ENCODE assay signal across 1 cellular context in genomic region chrX:152845618-152846240, GRCh38.
A peak's percentile ranks its signal among the peaks of the same experiment; 100 is the strongest.
TF ChIP-seq lines count a peak whose summit lies in the region.

No MANE protein-coding gene starts in this region.

TF ChIP-seq in K562, 482 proteins besides CTCF, POLR2A, EP300 and RAD21 (continued from another document and continues in another):
- TF ChIP-seq THRB (CRISPR knock-in tag; conservative IDR thresholded peaks at IDR 0.05) (no peak), SIX5 (IDR thresholded peaks at IDR 0.05; ENCODE audit: borderline replicate concordance in 1 of 2, insufficient read depth in 1 of 2, low read depth in 1 of 2, low read length in 2 of 2) (no peak), ZNF280B (CRISPR knock-in tag; IDR thresholded peaks at IDR 0.05) (no peak), DMBX1 (CRISPR knock-in tag; IDR thresholded peaks at IDR 0.05; ENCODE audit: borderline replicate concordance) (no peak), ZNF740 (CRISPR knock-in tag; IDR thresholded peaks at IDR 0.05) (no peak), ZNF740 (tag; IDR thresholded peaks at IDR 0.05) (no peak), IRF2 (CRISPR knock-in tag; IDR thresholded peaks at IDR 0.05) (no peak), PPARD (CRISPR knock-in tag; IDR thresholded peaks at IDR 0.05) (no peak), FOXJ3 (CRISPR knock-in tag; IDR thresholded peaks at IDR 0.05) (no peak), HLTF (IDR thresholded peaks at IDR 0.05) (no peak), ZBTB34 (CRISPR knock-in tag; IDR thresholded peaks at IDR 0.05) (no peak), ZBTB8A (IDR thresholded peaks at IDR 0.05; ENCODE audit: partially characterized antibody) (no peak), SLC30A9 (CRISPR knock-in tag; IDR thresholded peaks at IDR 0.05) (no peak), ESRRA (IDR thresholded peaks at IDR 0.05; ENCODE audit: borderline replicate concordance, low read depth) (no peak), CGGBP1 (CRISPR knock-in tag; IDR thresholded peaks at IDR 0.05) (no peak), ATF3 (IDR thresholded peaks at IDR 0.05) (peak; percentile 57), ATF3 (CRISPR knock-in tag; conservative IDR thresholded peaks at IDR 0.05) (no peak), ARID3B (CRISPR knock-in tag; IDR thresholded peaks at IDR 0.05; ENCODE audit: borderline replicate concordance) (no peak), CBFA2T3 (IDR thresholded peaks at IDR 0.05) (peak; percentile 31; the same call in 1 of the 2 replicates), ZFP1 (CRISPR knock-in tag; IDR thresholded peaks at IDR 0.05) (no peak), EGR1 (conservative IDR thresholded peaks at IDR 0.05) (no peak), ZNF277 (CRISPR knock-in tag; IDR thresholded peaks at IDR 0.05; ENCODE audit: borderline replicate concordance) (no peak), FOSL1 (tag; conservative IDR thresholded peaks at IDR 0.05) (peak; percentile 73), ZBTB1 (CRISPR knock-in tag; IDR thresholded peaks at IDR 0.05; ENCODE audit: borderline replicate concordance, low read depth) (no peak), IFI16 (CRISPR knock-in tag; IDR thresholded peaks at IDR 0.05) (no peak), PTBP1 (IDR thresholded peaks at IDR 0.05; ENCODE audit: low read depth, low read length) (0 out of 2 replicates have a peak, but pooled peaks have one; percentile 70), CHD4 (IDR thresholded peaks at IDR 0.05; ENCODE audit: insufficient read depth, insufficient replicate concordance, low read depth, low read length, poor library complexity, severe bottlenecking) (peak; percentile 38), ZNF644 (tag; IDR thresholded peaks at IDR 0.05; ENCODE audit: low read depth) (no peak), HDGF (IDR thresholded peaks at IDR 0.05) (no peak), ZNF766 (CRISPR knock-in tag; conservative IDR thresholded peaks at IDR 0.05) (no peak), CCNT2 (IDR thresholded peaks at IDR 0.05; ENCODE audit: borderline replicate concordance, extremely low read depth, insufficient read length, low read depth, low read length) (no peak), JUN (IDR thresholded peaks at IDR 0.05; ENCODE audit: borderline replicate concordance, low read depth, low read length) (no peak), JUN (CRISPR knock-in tag; IDR thresholded peaks at IDR 0.05; ENCODE audit: borderline replicate concordance) (0 out of 2 replicates have a peak, but pooled peaks have one; percentile 30), SP2 (IDR thresholded peaks at IDR 0.05; ENCODE audit: extremely low read depth, low read depth, low read length, poor library complexity, severe bottlenecking) (no peak), ZNF324 (CRISPR knock-in tag; IDR thresholded peaks at IDR 0.05) (no peak), NONO (IDR thresholded peaks at IDR 0.05; ENCODE audit: low read depth in 2 of 2, low read length in 1 of 2) (no peak), BHLHE40 (IDR thresholded peaks at IDR 0.05; ENCODE audit: low read length) (no peak), TAF7 (tag; IDR thresholded peaks at IDR 0.05) (no peak), BCLAF1 (IDR thresholded peaks at IDR 0.05; ENCODE audit: borderline replicate concordance in 1 of 2, control insufficient read depth in 1 of 2, low read depth in 2 of 2, low read length in 1 of 2) (no peak), ELF2 (CRISPR knock-in tag; IDR thresholded peaks at IDR 0.05) (no peak), ZNF212 (CRISPR knock-in tag; IDR thresholded peaks at IDR 0.05) (no peak), MED1 (CRISPR knock-in tag; IDR thresholded peaks at IDR 0.05; ENCODE audit: borderline replicate concordance) (no peak), HMGN3 (IDR thresholded peaks at IDR 0.05; ENCODE audit: borderline replicate concordance, extremely low read depth, insufficient read length, low read depth, low read length) (no peak), ATF7 (IDR thresholded peaks at IDR 0.05) (no peak), ZNF431 (CRISPR knock-in tag; IDR thresholded peaks at IDR 0.05) (no peak), RCOR1 (IDR thresholded peaks at IDR 0.05; ENCODE audit: borderline replicate concordance in 1 of 2, low read depth in 2 of 2, low read length in 2 of 2) (peak; percentile 29 to 57; a peak in 2 of 4 replicates), GATAD2A (IDR thresholded peaks at IDR 0.05) (no peak), KLF1 (tag; IDR thresholded peaks at IDR 0.05) (no peak), TCF7L2 (IDR thresholded peaks at IDR 0.05; ENCODE audit: low read depth, low read length) (no peak), PKNOX1 (IDR thresholded peaks at IDR 0.05) (no peak), FOXK2 (conservative IDR thresholded peaks at IDR 0.05 in 1 of 2, IDR thresholded peaks at IDR 0.05 in 1 of 2; ENCODE audit: low read depth in 2 of 2) (no peak), PATZ1 (CRISPR knock-in tag; IDR thresholded peaks at IDR 0.05; ENCODE audit: borderline replicate concordance) (no peak)
